In the genomic region with DNA sequence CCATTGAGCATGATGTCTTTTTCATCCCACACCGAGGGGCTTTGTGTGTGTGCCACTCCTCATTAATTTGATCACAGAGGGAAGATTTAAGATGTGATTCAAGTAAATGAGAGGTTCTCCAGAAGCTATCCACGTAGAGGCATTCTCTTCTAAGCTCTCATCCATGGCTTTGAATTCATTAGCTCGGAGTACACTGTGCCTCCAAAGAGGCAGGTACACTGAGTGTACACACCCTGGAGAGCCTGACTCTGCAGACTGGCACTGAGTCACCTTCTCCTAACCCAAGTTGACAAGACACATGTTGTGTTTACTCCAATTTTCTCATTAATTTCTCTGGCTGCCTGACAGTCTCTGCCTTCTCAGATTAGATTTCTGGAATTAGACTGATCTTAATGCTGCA, we compare ENCODE assay signal across 26 cellular contexts. TPM values are rescaled to one million over a fixed set of nuclear protein-coding genes. Genes with fewer than 3 reads are reported as not detected.
DNase-seq lines count a peak whose midpoint lies in the region; ATAC-seq and TF ChIP-seq lines count a peak whose summit lies in the region.
"Had no signal": no experiment of that assay in that cellular context is flagged by ENCODE, and none has a peak within 500 bp of the region (broad histone marks: within the 10 kb centered on the region; RNA-seq: fewer than 3 reads in every experiment).

No MANE protein-coding gene starts in this region.

- CTCF ChIA-PET in PC-9 (lab: Charles Lee) = no interaction called here
- CTCF ChIA-PET in activated CD8-positive, alpha-beta T cell treated with anti-CD3 and anti-CD28 coated beads for 36 hours (lab: Charles Lee) = no interaction called here

- no peak overlapping the region for H2BK5ac ChIP-seq in mesendoderm (ENCODE audit: low read length)

- POLR2A ChIA-PET in PC-9 (lab: Charles Lee; ENCODE audit: unreplicated experiment) = no interaction called here
- POLR2A ChIA-PET in activated CD8-positive, alpha-beta T cell treated with anti-CD3 and anti-CD28 coated beads for 36 hours (lab: Charles Lee) = no interaction called here

- no peak overlapping the region for H3K27ac Mint-ChIP-seq in activated CD8-positive, alpha-beta T cell treated with anti-CD3 and anti-CD28 coated beads for 36 hours
- H3K27ac Mint-ChIP-seq: CD8-positive, alpha-beta T cell; HFFc6 had no signal

- no peak for TF ChIP-seq POLR2A in thyroid gland (IDR thresholded peaks at IDR 0.05)

- no peak overlapping the region for H3K9ac ChIP-seq in mesendoderm (ENCODE audit: low read length)
- H3K9ac ChIP-seq: BLaER1 treated with 17β-estradiol and CSF1 and Interleukin-3, amounts not matched to agents 10 nM and 100 nM had no signal

- H3K56ac ChIP-seq in mesendoderm (ENCODE audit: low read length) = peak overlapping the region; percentile 39

- no peaks in the 10 kb centered on the region for H4K20me1 ChIP-seq in PC-9 (ENCODE audit: insufficient read depth)
- H4K20me1 ChIP-seq: BLaER1 treated with 17β-estradiol and CSF1 and Interleukin-3, amounts not matched to agents 10 nM and 100 nM had no signal

- H2BK15ac ChIP-seq in mesendoderm (replicated peaks; ENCODE audit: low read depth) = no peak overlapping the region

- TF ChIP-seq CTCF in PC-9 (conservative IDR thresholded peaks at IDR 0.05) = no peak
- no peak for TF ChIP-seq CTCF in thyroid gland (IDR thresholded peaks at IDR 0.05)
- TF ChIP-seq CTCF in activated CD8-positive, alpha-beta T cell treated with anti-CD3 and anti-CD28 coated beads for 36 hours (IDR thresholded peaks at IDR 0.05) = no peak

- H3K23ac ChIP-seq in mesendoderm (ENCODE audit: low read length) = peak overlapping the region; percentile 83

- H3K4me3 Mint-ChIP-seq in activated CD8-positive, alpha-beta T cell treated with anti-CD3 and anti-CD28 coated beads for 36 hours = no peak overlapping the region
- H3K4me3 Mint-ChIP-seq: CD8-positive, alpha-beta T cell; HFFc6 had no signal

- BruUV-seq in PC-9 (replicated peaks; lab: Mats Ljungman, UMichigan) = no TSS peak

- H3K4me1 Mint-ChIP-seq in activated CD8-positive, alpha-beta T cell treated with anti-CD3 and anti-CD28 coated beads for 36 hours (ENCODE audit: low read depth) = no peaks in the 10 kb centered on the region

- H2BK120ac ChIP-seq in mesendoderm (ENCODE audit: low read depth, low read length) = no peak overlapping the region

- H3F3A ChIP-seq in PC-9 (ENCODE audit: insufficient read depth, low read depth) = 0 out of 2 replicates have a peak, but pooled peaks cover under 1% of the 10 kb centered on the region

- H3K9me3 Mint-ChIP-seq in activated CD8-positive, alpha-beta T cell treated with anti-CD3 and anti-CD28 coated beads for 36 hours = no peaks in the 10 kb centered on the region
- H3K9me3 Mint-ChIP-seq: CD8-positive, alpha-beta T cell; HFFc6 had no signal

- H3K9me3 ChIP-seq in PC-9 (ENCODE audit: insufficient read depth, low read depth) (no peaks in the 10 kb centered on the region), thyroid gland (no peaks in the 10 kb centered on the region)
- H3K9me3 ChIP-seq: A549, HAP-1, SJSA1 had no signal

- no peak overlapping the region for H3K18ac ChIP-seq in mesendoderm (ENCODE audit: low read length)

- intact Hi-C loops in PC-9 (cut with micrococcal nuclease; ENCODE audit: unreplicated experiment) (no loop called here), thyroid gland (cut with DNase I) (no loop called here)
- intact Hi-C loops in activated CD8-positive, alpha-beta T cell treated with anti-CD3 and anti-CD28 coated beads for 36 hours (cut with micrococcal nuclease) = no loop called here

- H3K4ac ChIP-seq in mesendoderm (ENCODE audit: low read depth, low read length) = no peak overlapping the region

- ATAC-seq in activated CD8-positive, alpha-beta T cell treated with anti-CD3 and anti-CD28 coated beads for 36 hours = no peak
- ATAC-seq: A549; CD8-positive, alpha-beta T cell had no signal

- no peak overlapping the region for H4K8ac ChIP-seq in mesendoderm (ENCODE audit: low read depth, low read length)

- peak overlapping the region; percentile 90 for H2AK5ac ChIP-seq in mesendoderm (ENCODE audit: low read length)

- H2AFZ ChIP-seq in PC-9 = no peak overlapping the region

- H3K4me1 ChIP-seq in PC-9 (replicated peaks; ENCODE audit: insufficient read depth) (peaks cover 19% of the 10 kb centered on the region), mesendoderm (ENCODE audit: control insufficient read depth, low read depth, low read length) (peaks cover 22% of the 10 kb centered on the region), thyroid gland (peaks cover 23 to 31% of the 10 kb centered on the region in 2 donors)
- H3K4me1 ChIP-seq: BLaER1 treated with 17β-estradiol and CSF1 and Interleukin-3, amounts not matched to agents 10 nM and 100 nM had no signal

- 0 out of 2 replicates have a peak overlapping the region, but pooled peaks have one; percentile 1 for H3K4me2 ChIP-seq in PC-9
- H3K4me2 ChIP-seq in mesendoderm (ENCODE audit: low read length) = no peak overlapping the region
- H3K4me2 ChIP-seq: A549; BLaER1 treated with 17β-estradiol and CSF1 and Interleukin-3, amounts not matched to agents 10 nM and 100 nM had no signal

- no peaks in the 10 kb centered on the region for H3K27me3 ChIP-seq in PC-9 (ENCODE audit: insufficient read depth, low read depth)
- no peaks in the 10 kb centered on the region for H3K27me3 ChIP-seq in mesendoderm (ENCODE audit: insufficient read depth, low read length, poor library complexity)
- no peaks in the 10 kb centered on the region for H3K27me3 ChIP-seq in thyroid gland
- H3K27me3 ChIP-seq: BLaER1 treated with 17β-estradiol and CSF1 and Interleukin-3, amounts not matched to agents 10 nM and 100 nM; SJSA1 had no signal

- no peak overlapping the region for H3K4me3 ChIP-seq in PC-9
- H3K4me3 ChIP-seq in mesendoderm (ENCODE audit: low read length) = no peak overlapping the region
- no peak overlapping the region for H3K4me3 ChIP-seq in thyroid gland (replicated peaks in 1 of 3)
- H3K4me3 ChIP-seq: A549; BLaER1 treated with 17β-estradiol and CSF1 and Interleukin-3, amounts not matched to agents 10 nM and 100 nM; HAP-1; SJSA1 had no signal

- peak overlapping the region; percentile 14 for H4K5ac ChIP-seq in mesendoderm (ENCODE audit: low read length)

- H3K27ac ChIP-seq in PC-9 = no peak overlapping the region
- no peak overlapping the region for H3K27ac ChIP-seq in mesendoderm (ENCODE audit: low read depth, low read length)
- H3K27ac ChIP-seq in thyroid gland = no peak overlapping the region
- H3K27ac ChIP-seq: A549; BLaER1 treated with 17β-estradiol and CSF1 and Interleukin-3, amounts not matched to agents 10 nM and 100 nM; SJSA1 had no signal

- DNase-seq in COR-L47 (lab: John Stamatoyannopoulos, UW) (peak; percentile 24), PC-9 (no peak), mesendoderm (no peak), thyroid gland (peak; percentile 29 to 36), kidney glomerular epithelial cell (lab: John Stamatoyannopoulos, UW) (no peak), D341Med (ENCODE audit: low spot score) (no peak)
- no peak for DNase-seq in activated CD8-positive, alpha-beta T cell treated with anti-CD3 and anti-CD28 coated beads for 36 hours
- DNase-seq: AML-193; CD8-positive, alpha-beta T cell; DMS79 treated with DMSO at 0.1 percent for 48 hours; GF-D8; GOT3; HFFc6; KBM-7; NCI-H1092; NCI-H1436; NCI-H187; NCI-H2081 treated with DMSO at 0.1 percent for 48 hours; NCI-H524; NCI-H774; Right ventricle myocardium superior; RPMI8226 had no signal

- no CpG with 5 or more reads among the region's 3 CpGs for WGBS in mesendoderm (ENCODE audit: extremely low coverage, insufficient coverage, low lambda C conversion rate)
- 44 to 45% methylated on average over 3 of the region's 3 CpGs for WGBS in thyroid gland, 2 donors

- H3K9me2 ChIP-seq in PC-9 (ENCODE audit: insufficient read depth) = no peaks in the 10 kb centered on the region

- no peaks in the 10 kb centered on the region for H3K79me2 ChIP-seq in PC-9 (ENCODE audit: low read depth)
- no peaks in the 10 kb centered on the region for H3K79me2 ChIP-seq in mesendoderm (ENCODE audit: control insufficient read depth, insufficient read depth, low read length)

- no peaks in the 10 kb centered on the region for H3K36me3 Mint-ChIP-seq in activated CD8-positive, alpha-beta T cell treated with anti-CD3 and anti-CD28 coated beads for 36 hours (ENCODE audit: low read depth)
- H3K36me3 Mint-ChIP-seq: CD8-positive, alpha-beta T cell had no signal

- H3K79me1 ChIP-seq in mesendoderm (ENCODE audit: low read length) = no peaks in the 10 kb centered on the region

- H3K27me3 Mint-ChIP-seq in activated CD8-positive, alpha-beta T cell treated with anti-CD3 and anti-CD28 coated beads for 36 hours = peaks cover 3% of the 10 kb centered on the region

- no peaks in the 10 kb centered on the region for H3K36me3 ChIP-seq in PC-9 (ENCODE audit: low read depth)
- no peaks in the 10 kb centered on the region for H3K36me3 ChIP-seq in mesendoderm (ENCODE audit: control insufficient read depth, insufficient read depth, low read length)
- H3K36me3 ChIP-seq in thyroid gland = no peaks in the 10 kb centered on the region
- H3K36me3 ChIP-seq: BLaER1 treated with 17β-estradiol and CSF1 and Interleukin-3, amounts not matched to agents 10 nM and 100 nM; HAP-1; SJSA1 had no signal

RNA-seq across cellular contexts. Expression of a gene that starts 45.5 kb away (rescaled TPM):
- total RNA-seq in PC-9 (2021) (24.4 and 29.3 TPM in 2 replicates), thyroid gland (10 to 100 TPM; 47.4 to 72.4 (median 59.4) TPM)
- polyA plus RNA-seq in mesendoderm (2013, experiment 1 of 2) = 16.3 TPM
- 15.9 TPM for polyA plus RNA-seq in mesendoderm (2013, experiment 2 of 2)
- total RNA-seq in activated CD8-positive, alpha-beta T cell treated with anti-CD3 and anti-CD28 coated beads for 36 hours = 10 to 100 TPM in 1 of 2 experiments, 1 to 10 TPM in 1; 10.0 to 12.1 TPM

RNA-seq across cellular contexts. Expression of a gene that starts 45.5 kb away (rescaled TPM):
- 17.1 and 18.9 TPM in 2 replicates for total RNA-seq in PC-9 (2021)
- 6.7 TPM for polyA plus RNA-seq in mesendoderm (2013, experiment 1 of 2)
- 6.9 TPM for polyA plus RNA-seq in mesendoderm (2013, experiment 2 of 2)
- total RNA-seq in thyroid gland = 10 to 100 TPM; 21.1 to 28.9 (median 23.3) TPM
- total RNA-seq in activated CD8-positive, alpha-beta T cell treated with anti-CD3 and anti-CD28 coated beads for 36 hours = 10 to 100 TPM; 25.6 to 26.9 TPM

Comparison
In these comparisons a context has a peak if more than half of its experiments do, and no peak if none do; other contexts are left out.
1. DNase-seq: peak in COR-L47 (single experiment) and thyroid gland (2 of 2); none in PC-9 (0 of 2), mesendoderm (single experiment), kidney glomerular epithelial cell (single experiment), D341Med (single experiment) and activated CD8-positive, alpha-beta T cell treated with anti-CD3 and anti-CD28 coated beads for 36 hours (single experiment).